In the genomic region with DNA sequence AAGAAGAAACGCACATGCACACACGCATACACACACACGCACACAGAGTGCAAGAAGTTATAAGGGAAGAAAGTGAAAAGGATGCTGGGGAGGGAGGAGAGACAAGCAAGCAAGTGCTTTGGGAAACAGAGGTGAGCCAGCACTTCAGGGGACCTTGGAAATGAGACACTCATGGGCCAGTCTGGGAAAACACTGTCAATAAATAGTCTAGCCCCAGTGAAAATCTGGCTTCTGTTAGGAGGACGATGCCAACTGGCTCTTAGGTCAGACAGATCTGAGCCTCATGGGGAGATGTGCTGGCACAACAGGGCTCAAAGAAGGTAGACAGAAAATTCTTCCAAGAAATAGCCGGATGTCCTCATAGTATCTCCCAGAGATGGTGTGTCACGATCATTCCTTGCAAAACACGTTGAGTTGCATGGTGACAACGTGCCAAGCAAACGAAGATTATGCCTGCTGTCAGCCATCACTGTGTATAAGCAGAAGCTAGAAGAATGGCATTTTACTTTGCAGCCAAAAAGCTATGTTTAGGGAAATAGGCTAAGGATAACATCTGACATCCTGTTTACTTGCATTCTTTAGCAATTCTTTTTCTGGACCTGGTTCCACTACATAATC, we compare ENCODE assay signal across 10 cellular contexts. TPM values are rescaled to one million over a fixed set of nuclear protein-coding genes. Genes with fewer than 3 reads are reported as not detected.
DNase-seq lines count a peak whose midpoint lies in the region; FAIRE-seq and TF ChIP-seq lines count a peak whose summit lies in the region.
"Had no signal": no experiment of that assay in that cellular context is flagged by ENCODE, and none has a peak within 500 bp of the region (broad histone marks: within the 10 kb centered on the region; RNA-seq: fewer than 3 reads in every experiment).

No MANE protein-coding gene starts in this region.

- H3K36me3 Mint-ChIP-seq in activated CD4-positive, alpha-beta T cell treated with anti-CD3 and anti-CD28 coated beads, Interleukin-2, amount 10 ng/mL, durations not matched to agents 7 days and 5 days (ENCODE audit: low read depth): peaks cover 37% of the 10 kb centered on the region

- TF ChIP-seq CTCF in fibroblast of pulmonary artery (IDR thresholded peaks at IDR 0.05; ENCODE audit: low read length, missing control alignments) (no peak), testis (IDR thresholded peaks at IDR 0.05) (no peak)

- FAIRE-seq in RCC 7860 (lab: Jason Lieb, UNC): no peak
- FAIRE-seq: frontal cortex had no signal

- intact Hi-C loops in testis (cut with DNase I; ENCODE audit: low total_unique reads): no loop called here

- POLR2A ChIA-PET in activated CD4-positive, alpha-beta T cell treated with anti-CD3 and anti-CD28 coated beads, Interleukin-2, amount 10 ng/mL, durations not matched to agents 7 days and 5 days (lab: Charles Lee): interaction anchor here (0.7 to 2.2 kb wide), 4 partner anchors 29 to 99 kb away, joined by 3 to 11 read pairs (median 4); partner anchors contain the start of gene RBMX

- no peaks in the 10 kb centered on the region for H3K36me3 ChIP-seq in SK-N-MC (ENCODE audit: insufficient read depth, low read length)
- H3K36me3 ChIP-seq in testis (ENCODE audit: low read depth, missing control alignments): no peaks in the 10 kb centered on the region

- no peak for TF ChIP-seq POLR2A in testis (IDR thresholded peaks at IDR 0.05)

- H3K9me3 ChIP-seq in SK-N-MC (ENCODE audit: low read depth, low read length) (no peaks in the 10 kb centered on the region), testis (no peaks in the 10 kb centered on the region)

- H3K27ac Mint-ChIP-seq in activated CD4-positive, alpha-beta T cell treated with anti-CD3 and anti-CD28 coated beads, Interleukin-2, amount 10 ng/mL, durations not matched to agents 7 days and 5 days: peak overlapping the region; percentile 95

- no peaks in the 10 kb centered on the region for H3K9me3 Mint-ChIP-seq in activated CD4-positive, alpha-beta T cell treated with anti-CD3 and anti-CD28 coated beads, Interleukin-2, amount 10 ng/mL, durations not matched to agents 7 days and 5 days

- no peaks in the 10 kb centered on the region for H3K4me1 ChIP-seq in testis

- CTCF ChIA-PET in activated CD4-positive, alpha-beta T cell treated with anti-CD3 and anti-CD28 coated beads, Interleukin-2, amount 10 ng/mL, durations not matched to agents 7 days and 5 days (lab: Charles Lee): interaction anchor here (0.7 to 1.5 kb wide), 4 partner anchors 10 to 122 kb away, joined by 4 to 5 read pairs (median 4); no protein-coding TSS in a partner anchor

- peak overlapping the region; percentile 83 for H3K4me3 Mint-ChIP-seq in activated CD4-positive, alpha-beta T cell treated with anti-CD3 and anti-CD28 coated beads, Interleukin-2, amount 10 ng/mL, durations not matched to agents 7 days and 5 days

- WGBS in testis, 2 donors: 25 to 33% methylated on average over 9 of the region's 9 CpGs

- H3K27me3 ChIP-seq in testis: no peaks in the 10 kb centered on the region

- no peaks in the 10 kb centered on the region for H3K27me3 Mint-ChIP-seq in activated CD4-positive, alpha-beta T cell treated with anti-CD3 and anti-CD28 coated beads, Interleukin-2, amount 10 ng/mL, durations not matched to agents 7 days and 5 days

- H3K4me3 ChIP-seq in SK-N-MC: peak overlapping the region; percentile 71
- H3K4me3 ChIP-seq in fibroblast of pulmonary artery (replicated peaks; ENCODE audit: low read depth, low read length): no peak overlapping the region
- peak overlapping the region; percentile 12 to 13 for H3K4me3 ChIP-seq in testis

- H3K9ac ChIP-seq in SK-N-MC (ENCODE audit: insufficient read length): no peak overlapping the region

- DNase-seq in activated CD4-positive, alpha-beta T cell treated with anti-CD3 and anti-CD28 coated beads, Interleukin-2, amount 10 ng/mL, durations not matched to agents 7 days and 5 days: no peak
- no peak for DNase-seq in activated CD4-positive, alpha-beta T cell treated with anti-CD3 and anti-CD28 coated beads, Interleukin-2, amount 50 U/mL, for 1 hour
- no peak for DNase-seq in SK-N-MC (ENCODE audit: low read depth, low spot score)
- DNase-seq in fibroblast of pulmonary artery (ENCODE audit: low read depth): peak; percentile 37
- no peak for DNase-seq in testis
- no peak for DNase-seq in NCI-H2227 treated with DMSO at 0.1 percent for 48 hours (lab: John Stamatoyannopoulos, UW)
- DNase-seq in RCC 7860 (ENCODE audit: low spot score): no peak
- DNase-seq in retina: no peak

- H3K27ac ChIP-seq in SK-N-MC: no peak overlapping the region
- no peak overlapping the region for H3K27ac ChIP-seq in testis
- H3K27ac ChIP-seq: C4-2B had no signal

- H3K4me1 Mint-ChIP-seq in activated CD4-positive, alpha-beta T cell treated with anti-CD3 and anti-CD28 coated beads, Interleukin-2, amount 10 ng/mL, durations not matched to agents 7 days and 5 days: peaks cover 58% of the 10 kb centered on the region

RNA-seq across cellular contexts. Expression of gene ARHGEF6, which starts 0.6 kb away (rescaled TPM):
- 100 to 1,000 TPM in 1 of 2 experiments, 10 to 100 TPM in 1; 97.2 to 122 TPM for total RNA-seq in activated CD4-positive, alpha-beta T cell treated with anti-CD3 and anti-CD28 coated beads, Interleukin-2, amount 10 ng/mL, durations not matched to agents 7 days and 5 days
- total RNA-seq in testis: 1 to 10 TPM; 5.7 to 6.8 TPM
- 7.0 TPM for polyA plus RNA-seq in testis (ENCODE audit: insufficient read depth, low read depth, low replicate concordance)

Comparison
In these comparisons a context has a peak if more than half of its experiments do, and no peak if none do; other contexts are left out.
1. RNA of gene ARHGEF6, which starts 0.6 kb away (total RNA-seq): 97.2 to 122 TPM in activated CD4-positive, alpha-beta T cell treated with anti-CD3 and anti-CD28 coated beads, Interleukin-2, amount 10 ng/mL, durations not matched to agents 7 days and 5 days; 5.7 to 6.8 TPM in testis; every median in the first group is over 10 times any median in the second.